21 cellular contexts compared by ENCODE assay signal in genomic region chr7:45163692-45164052, GRCh38. TPM values are rescaled to one million over a fixed set of nuclear protein-coding genes. Genes with fewer than 3 reads are reported as not detected.
"Had no signal": no experiment of that assay in that cellular context is flagged by ENCODE, and none has a peak within 500 bp of the region (broad histone marks: within the 10 kb centered on the region; RNA-seq: fewer than 3 reads in every experiment).

No MANE protein-coding gene starts in this region.

- DNase-seq: dermis blood vessel endothelial cell; erythroblast; foreskin keratinocyte; natural killer cell; ovary; stimulated activated CD4-positive, alpha-beta T cell treated with anti-CD3 and anti-CD28 coated beads, Interleukin-12 subunit alpha, Interleukin-12 subunit beta, amount 100 ng/mL, for 4 hours; stimulated activated naive CD4-positive, alpha-beta T cell; stomach; substantia nigra; transverse colon had no signal

- H2AFZ ChIP-seq: hepatocyte had no signal

- H3K27me3 ChIP-seq: ovary had no signal

- H3K36me3 ChIP-seq: ovary, stomach, thoracic aorta, transverse colon had no signal

- FAIRE-seq: colon, endothelial cell of umbilical vein had no signal

- H3K9me3 ChIP-seq: mucosa of descending colon, ovary, thoracic aorta, transverse colon had no signal

- H3K27ac ChIP-seq: foreskin keratinocyte, hepatocyte, ovary, skin epidermis, stomach, thoracic aorta, transverse colon had no signal

- ATAC-seq: mucosa of descending colon, natural killer cell, sciatic nerve had no signal

- H3K79me2 ChIP-seq: hepatocyte had no signal

- H3K4me1 ChIP-seq: foreskin keratinocyte, stomach, transverse colon had no signal

- H3K4me3 ChIP-seq: hepatocyte, mucosa of descending colon, ovary, skin epidermis, stomach, thoracic aorta, transverse colon had no signal

- H3K4me2 ChIP-seq: hepatocyte had no signal

RNA-seq across cellular contexts. Expression of gene RAMP3, which starts 6.1 kb away (rescaled TPM):
- total RNA-seq: endodermal cell, endothelial cell of umbilical vein, foreskin keratinocyte, hepatocyte, kidney epithelial cell, natural killer cell, neural crest cell, progenitor cell of endocrine pancreas had no signal
- polyA plus RNA-seq: endothelial cell of umbilical vein, foreskin keratinocyte, hepatocyte had no signal
